Comparison of ENCODE assay signal across 1 cellular context in genomic region chr1:220430059-220430458, GRCh38.
TF ChIP-seq lines count a peak whose summit lies in the region.

No MANE protein-coding gene starts in this region.

TF ChIP-seq in WTC11, 78 proteins besides CTCF, POLR2A, EP300 and RAD21 (continued from another document):
- TF ChIP-seq, protein P1, sequence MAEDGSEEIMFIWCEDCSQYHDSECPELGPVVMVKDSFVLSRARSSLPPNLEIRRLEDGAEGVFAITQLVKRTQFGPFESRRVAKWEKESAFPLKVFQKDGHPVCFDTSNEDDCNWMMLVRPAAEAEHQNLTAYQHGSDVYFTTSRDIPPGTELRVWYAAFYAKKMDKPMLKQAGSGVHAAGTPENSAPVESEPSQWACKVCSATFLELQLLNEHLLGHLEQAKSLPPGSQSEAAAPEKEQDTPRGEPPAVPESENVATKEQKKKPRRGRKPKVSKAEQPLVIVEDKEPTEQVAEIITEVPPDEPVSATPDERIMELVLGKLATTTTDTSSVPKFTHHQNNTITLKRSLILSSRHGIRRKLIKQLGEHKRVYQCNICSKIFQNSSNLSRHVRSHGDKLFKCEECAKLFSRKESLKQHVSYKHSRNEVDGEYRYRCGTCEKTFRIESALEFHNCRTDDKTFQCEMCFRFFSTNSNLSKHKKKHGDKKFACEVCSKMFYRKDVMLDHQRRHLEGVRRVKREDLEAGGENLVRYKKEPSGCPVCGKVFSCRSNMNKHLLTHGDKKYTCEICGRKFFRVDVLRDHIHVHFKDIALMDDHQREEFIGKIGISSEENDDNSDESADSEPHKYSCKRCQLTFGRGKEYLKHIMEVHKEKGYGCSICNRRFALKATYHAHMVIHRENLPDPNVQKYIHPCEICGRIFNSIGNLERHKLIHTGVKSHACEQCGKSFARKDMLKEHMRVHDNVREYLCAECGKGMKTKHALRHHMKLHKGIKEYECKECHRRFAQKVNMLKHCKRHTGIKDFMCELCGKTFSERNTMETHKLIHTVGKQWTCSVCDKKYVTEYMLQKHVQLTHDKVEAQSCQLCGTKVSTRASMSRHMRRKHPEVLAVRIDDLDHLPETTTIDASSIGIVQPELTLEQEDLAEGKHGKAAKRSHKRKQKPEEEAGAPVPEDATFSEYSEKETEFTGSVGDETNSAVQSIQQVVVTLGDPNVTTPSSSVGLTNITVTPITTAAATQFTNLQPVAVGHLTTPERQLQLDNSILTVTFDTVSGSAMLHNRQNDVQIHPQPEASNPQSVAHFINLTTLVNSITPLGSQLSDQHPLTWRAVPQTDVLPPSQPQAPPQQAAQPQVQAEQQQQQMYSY (CRISPR knock-in tag; IDR thresholded peaks at IDR 0.05) = no peak
- TF ChIP-seq, protein P2, sequence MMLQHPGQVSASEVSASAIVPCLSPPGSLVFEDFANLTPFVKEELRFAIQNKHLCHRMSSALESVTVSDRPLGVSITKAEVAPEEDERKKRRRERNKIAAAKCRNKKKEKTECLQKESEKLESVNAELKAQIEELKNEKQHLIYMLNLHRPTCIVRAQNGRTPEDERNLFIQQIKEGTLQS (CRISPR knock-in tag; conservative IDR thresholded peaks at IDR 0.05) = no peak
- TF ChIP-seq ZNF396 (CRISPR knock-in tag; IDR thresholded peaks at IDR 0.05; ENCODE audit: borderline replicate concordance) = no peak
